ENCODE assay signal across 1 cellular context in the genomic region with DNA sequence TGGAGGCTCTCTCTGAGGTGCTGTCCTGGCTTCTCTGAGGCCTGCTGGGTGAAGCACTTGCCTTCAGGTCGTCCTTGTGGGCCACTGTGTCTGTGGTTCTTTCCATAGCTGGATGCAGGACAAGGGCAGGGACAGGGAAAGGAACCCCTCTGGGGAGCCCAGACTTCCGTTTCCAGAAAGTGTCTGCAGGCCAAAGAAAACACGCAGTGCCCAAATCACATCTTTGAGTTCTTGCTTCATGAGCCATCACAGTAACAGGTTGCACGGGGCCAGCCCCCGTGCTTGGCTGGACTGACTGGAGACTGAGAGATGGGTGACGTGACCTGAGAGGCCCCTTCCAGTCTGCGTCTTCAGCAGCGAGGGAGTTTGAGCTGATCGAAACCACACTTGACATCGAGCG.
TF ChIP-seq lines count a peak whose summit lies in the region.

No MANE protein-coding gene starts in this region.

TF ChIP-seq in GM23338, 12 proteins besides CTCF, POLR2A, EP300 and RAD21 (continued from another document):
- TF ChIP-seq, protein P1, sequence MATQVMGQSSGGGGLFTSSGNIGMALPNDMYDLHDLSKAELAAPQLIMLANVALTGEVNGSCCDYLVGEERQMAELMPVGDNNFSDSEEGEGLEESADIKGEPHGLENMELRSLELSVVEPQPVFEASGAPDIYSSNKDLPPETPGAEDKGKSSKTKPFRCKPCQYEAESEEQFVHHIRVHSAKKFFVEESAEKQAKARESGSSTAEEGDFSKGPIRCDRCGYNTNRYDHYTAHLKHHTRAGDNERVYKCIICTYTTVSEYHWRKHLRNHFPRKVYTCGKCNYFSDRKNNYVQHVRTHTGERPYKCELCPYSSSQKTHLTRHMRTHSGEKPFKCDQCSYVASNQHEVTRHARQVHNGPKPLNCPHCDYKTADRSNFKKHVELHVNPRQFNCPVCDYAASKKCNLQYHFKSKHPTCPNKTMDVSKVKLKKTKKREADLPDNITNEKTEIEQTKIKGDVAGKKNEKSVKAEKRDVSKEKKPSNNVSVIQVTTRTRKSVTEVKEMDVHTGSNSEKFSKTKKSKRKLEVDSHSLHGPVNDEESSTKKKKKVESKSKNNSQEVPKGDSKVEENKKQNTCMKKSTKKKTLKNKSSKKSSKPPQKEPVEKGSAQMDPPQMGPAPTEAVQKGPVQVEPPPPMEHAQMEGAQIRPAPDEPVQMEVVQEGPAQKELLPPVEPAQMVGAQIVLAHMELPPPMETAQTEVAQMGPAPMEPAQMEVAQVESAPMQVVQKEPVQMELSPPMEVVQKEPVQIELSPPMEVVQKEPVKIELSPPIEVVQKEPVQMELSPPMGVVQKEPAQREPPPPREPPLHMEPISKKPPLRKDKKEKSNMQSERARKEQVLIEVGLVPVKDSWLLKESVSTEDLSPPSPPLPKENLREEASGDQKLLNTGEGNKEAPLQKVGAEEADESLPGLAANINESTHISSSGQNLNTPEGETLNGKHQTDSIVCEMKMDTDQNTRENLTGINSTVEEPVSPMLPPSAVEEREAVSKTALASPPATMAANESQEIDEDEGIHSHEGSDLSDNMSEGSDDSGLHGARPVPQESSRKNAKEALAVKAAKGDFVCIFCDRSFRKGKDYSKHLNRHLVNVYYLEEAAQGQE (IDR thresholded peaks at IDR 0.05; ENCODE audit: unreplicated experiment), result no peak
- TF ChIP-seq POLR2AphosphoS5 (IDR thresholded peaks at IDR 0.05; ENCODE audit: low read depth), result no peak
- TF ChIP-seq, protein P2, sequence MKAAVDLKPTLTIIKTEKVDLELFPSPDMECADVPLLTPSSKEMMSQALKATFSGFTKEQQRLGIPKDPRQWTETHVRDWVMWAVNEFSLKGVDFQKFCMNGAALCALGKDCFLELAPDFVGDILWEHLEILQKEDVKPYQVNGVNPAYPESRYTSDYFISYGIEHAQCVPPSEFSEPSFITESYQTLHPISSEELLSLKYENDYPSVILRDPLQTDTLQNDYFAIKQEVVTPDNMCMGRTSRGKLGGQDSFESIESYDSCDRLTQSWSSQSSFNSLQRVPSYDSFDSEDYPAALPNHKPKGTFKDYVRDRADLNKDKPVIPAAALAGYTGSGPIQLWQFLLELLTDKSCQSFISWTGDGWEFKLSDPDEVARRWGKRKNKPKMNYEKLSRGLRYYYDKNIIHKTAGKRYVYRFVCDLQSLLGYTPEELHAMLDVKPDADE (IDR thresholded peaks at IDR 0.05), result no peak
- TF ChIP-seq STAT1 (IDR thresholded peaks at IDR 0.05; ENCODE audit: unreplicated experiment), result no peak
- no peak for TF ChIP-seq JUNB (IDR thresholded peaks at IDR 0.05; ENCODE audit: unreplicated experiment)
- TF ChIP-seq CREB1 (CRISPR knock-in tag; IDR thresholded peaks at IDR 0.05; ENCODE audit: low read depth), result no peak
